Comparison of ENCODE assay signal across 37 cellular contexts in genomic region chr10:101436302-101436701, GRCh38.
"Had no signal": no experiment of that assay in that cellular context is flagged by ENCODE, and none has a peak within 500 bp of the region (broad histone marks: within the 10 kb centered on the region; RNA-seq: fewer than 3 reads in every experiment).

No MANE protein-coding gene starts in this region.

- H3K4me1 Mint-ChIP-seq: activated CD4-positive, alpha-beta T cell treated with anti-CD3 and anti-CD28 coated beads for 36 hours; activated CD4-positive, alpha-beta T cell treated with anti-CD3 and anti-CD28 coated beads, Interleukin-2, amount 10 ng/mL, durations not matched to agents 7 days and 5 days; activated CD8-positive, alpha-beta memory T cell treated with anti-CD3 and anti-CD28 coated beads, Interleukin-2, amount 10 ng/mL, durations not matched to agents 7 days and 5 days; activated naive CD4-positive, alpha-beta T cell treated with anti-CD3 and anti-CD28 coated beads, Interleukin-2, amount 10 ng/mL, durations not matched to agents 7 days and 5 days; activated naive CD4-positive, alpha-beta T cell treated with anti-CD3 and anti-CD28 coated beads, Interleukin-2, amount 50 U/mL, for 24 hours; activated naive CD8-positive, alpha-beta T cell treated with anti-CD3 and anti-CD28 coated beads, Interleukin-2, amount 50 U/mL, for 24 hours had no signal

- H3K9me3 Mint-ChIP-seq: activated CD4-positive, alpha-beta memory T cell treated with anti-CD3 and anti-CD28 coated beads, Interleukin-2, amount 10 ng/mL, durations not matched to agents 7 days and 5 days; activated CD4-positive, alpha-beta T cell treated with anti-CD3 and anti-CD28 coated beads, Interleukin-2, amount 10 ng/mL, durations not matched to agents 7 days and 5 days; activated naive CD4-positive, alpha-beta T cell treated with anti-CD3 and anti-CD28 coated beads, Interleukin-2, amount 10 ng/mL, durations not matched to agents 7 days and 5 days; activated naive CD4-positive, alpha-beta T cell treated with anti-CD3 and anti-CD28 coated beads, Interleukin-2, amount 50 U/mL, for 24 hours; activated naive CD8-positive, alpha-beta T cell treated with anti-CD3 and anti-CD28 coated beads, Interleukin-2, amount 10 ng/mL, durations not matched to agents 7 days and 5 days; activated naive CD8-positive, alpha-beta T cell treated with anti-CD3 and anti-CD28 coated beads, Interleukin-2, amount 50 U/mL, for 24 hours; activated T-cell treated with anti-CD3 and anti-CD28 coated beads, Interleukin-2, amount 50 U/mL, for 24 hours; activated T-helper 2 cell treated with anti-CD3 and anti-CD28 coated beads, Interferon-gamma antibody, Interleukin-2, Interleukin-4, amounts not matched to agents 10 μg/mL and 5 μg/mL and 100 μg/mL, durations not matched to agents 14 hours and 24 hours and 36 hours; brain; central memory CD8-positive, alpha-beta T cell; T-helper 2 cell treated with Interferon-gamma antibody and Interleukin-4, amounts not matched to agents 5 μg/mL and 100 μg/mL, for 36 hours had no signal

- DNase-seq: activated CD4-positive, alpha-beta memory T cell treated with anti-CD3 and anti-CD28 coated beads, Interleukin-2, amount 10 ng/mL, durations not matched to agents 7 days and 5 days; activated CD4-positive, alpha-beta T cell treated with anti-CD3 and anti-CD28 coated beads for 1 hour; activated CD4-positive, alpha-beta T cell treated with anti-CD3 and anti-CD28 coated beads for 36 hours; activated CD4-positive, alpha-beta T cell treated with anti-CD3 and anti-CD28 coated beads for 48 hours; activated CD4-positive, alpha-beta T cell treated with anti-CD3 and anti-CD28 coated beads, Interleukin-2, amount 10 ng/mL, durations not matched to agents 7 days and 5 days; activated CD4-positive, alpha-beta T cell treated with anti-CD3 and anti-CD28 coated beads, Interleukin-2, amount 50 U/mL, for 48 hours; activated CD4-positive, CD25-positive, alpha-beta regulatory T cell; activated CD8-positive, alpha-beta memory T cell treated with anti-CD3 and anti-CD28 coated beads for 24 hours; activated CD8-positive, alpha-beta memory T cell treated with anti-CD3 and anti-CD28 coated beads, Interleukin-2, amount 10 ng/mL, durations not matched to agents 7 days and 5 days; activated CD8-positive, alpha-beta memory T cell treated with anti-CD3 and anti-CD28 coated beads, Interleukin-2, amount 50 U/mL, for 48 hours; activated CD8-positive, alpha-beta T cell treated with anti-CD3 and anti-CD28 coated beads, Interleukin-2, amount 10 ng/mL, durations not matched to agents 7 days and 5 days; activated effector memory CD4-positive, alpha-beta T cell treated with Interleukin-2 at 50 U/mL for 16 hours; activated gamma-delta T cell; activated naive CD4-positive, alpha-beta T cell treated with anti-CD3 and anti-CD28 coated beads, Interleukin-2, amount 10 ng/mL, durations not matched to agents 7 days and 5 days; activated naive CD4-positive, alpha-beta T cell treated with Interleukin-2 at 50 U/mL for 16 hours; activated naive CD8-positive, alpha-beta T cell treated with anti-CD3 and anti-CD28 coated beads, Interleukin-2, amount 10 ng/mL, durations not matched to agents 7 days and 5 days; activated naive CD8-positive, alpha-beta T cell treated with anti-CD3 and anti-CD28 coated beads, Interleukin-2, amount 50 U/mL, for 24 hours; activated T-cell treated with anti-CD3 and anti-CD28 coated beads, Interleukin-2, amount 50 U/mL, for 24 hours; activated T-cell treated with anti-CD3 and anti-CD28 coated beads, Interleukin-2, amount 50 U/mL, for 48 hours; amygdala; anterior cingulate cortex; caudate nucleus; cerebellar nuclear complex; T-helper 17 cell; T-helper 9 cell had no signal

- H3K4me3 Mint-ChIP-seq: activated CD4-positive, alpha-beta memory T cell treated with anti-CD3 and anti-CD28 coated beads, Interleukin-2, amount 10 ng/mL, durations not matched to agents 7 days and 5 days; activated CD4-positive, alpha-beta T cell treated with anti-CD3 and anti-CD28 coated beads for 36 hours; activated CD4-positive, alpha-beta T cell treated with anti-CD3 and anti-CD28 coated beads, Interleukin-2, amount 10 ng/mL, durations not matched to agents 7 days and 5 days; activated CD8-positive, alpha-beta memory T cell treated with anti-CD3 and anti-CD28 coated beads, Interleukin-2, amount 10 ng/mL, durations not matched to agents 7 days and 5 days; activated CD8-positive, alpha-beta T cell treated with anti-CD3 and anti-CD28 coated beads, Interleukin-2, amount 10 ng/mL, durations not matched to agents 7 days and 5 days; activated naive CD4-positive, alpha-beta T cell treated with anti-CD3 and anti-CD28 coated beads, Interleukin-2, amount 10 ng/mL, durations not matched to agents 7 days and 5 days; activated naive CD4-positive, alpha-beta T cell treated with anti-CD3 and anti-CD28 coated beads, Interleukin-2, amount 50 U/mL, for 24 hours; activated naive CD8-positive, alpha-beta T cell; activated naive CD8-positive, alpha-beta T cell treated with anti-CD3 and anti-CD28 coated beads, Interleukin-2, amount 10 ng/mL, durations not matched to agents 7 days and 5 days; activated naive CD8-positive, alpha-beta T cell treated with anti-CD3 and anti-CD28 coated beads, Interleukin-2, amount 50 U/mL, for 24 hours; activated T-cell treated with anti-CD3 and anti-CD28 coated beads, Interleukin-2, amount 50 U/mL, for 24 hours; brain; central memory CD8-positive, alpha-beta T cell; T-helper 17 cell; T-helper 2 cell treated with Interferon-gamma antibody and Interleukin-4, amounts not matched to agents 5 μg/mL and 100 μg/mL, for 36 hours had no signal

- H3K9me3 ChIP-seq: ascending aorta had no signal

- H3K36me3 ChIP-seq: ascending aorta, cardiac muscle cell had no signal

- H3K27me3 ChIP-seq: ascending aorta, cardiac muscle cell had no signal

- H3K27me3 Mint-ChIP-seq: activated CD4-positive, alpha-beta memory T cell treated with anti-CD3 and anti-CD28 coated beads, Interleukin-2, amount 10 ng/mL, durations not matched to agents 7 days and 5 days; activated CD4-positive, alpha-beta T cell treated with anti-CD3 and anti-CD28 coated beads for 36 hours; activated CD4-positive, alpha-beta T cell treated with anti-CD3 and anti-CD28 coated beads, Interleukin-2, amount 10 ng/mL, durations not matched to agents 7 days and 5 days; activated CD8-positive, alpha-beta memory T cell treated with anti-CD3 and anti-CD28 coated beads, Interleukin-2, amount 10 ng/mL, durations not matched to agents 7 days and 5 days; activated naive CD4-positive, alpha-beta T cell treated with anti-CD3 and anti-CD28 coated beads, Interleukin-2, amount 10 ng/mL, durations not matched to agents 7 days and 5 days; activated naive CD4-positive, alpha-beta T cell treated with anti-CD3 and anti-CD28 coated beads, Interleukin-2, amount 50 U/mL, for 24 hours; activated naive CD8-positive, alpha-beta T cell; activated naive CD8-positive, alpha-beta T cell treated with anti-CD3 and anti-CD28 coated beads, Interleukin-2, amount 10 ng/mL, durations not matched to agents 7 days and 5 days; activated naive CD8-positive, alpha-beta T cell treated with anti-CD3 and anti-CD28 coated beads, Interleukin-2, amount 50 U/mL, for 24 hours; activated T-cell treated with anti-CD3 and anti-CD28 coated beads, Interleukin-2, amount 50 U/mL, for 24 hours; central memory CD8-positive, alpha-beta T cell; T-helper 17 cell had no signal

- FAIRE-seq: bronchial epithelial cell, TTC549 had no signal

- H3K4me3 ChIP-seq: ascending aorta, cardiac muscle cell had no signal

- H3K4me1 ChIP-seq: ascending aorta had no signal

- H3K27ac ChIP-seq: ascending aorta, cardiac muscle cell, VCaP had no signal

- H3K27ac Mint-ChIP-seq: activated CD4-positive, alpha-beta memory T cell treated with anti-CD3 and anti-CD28 coated beads, Interleukin-2, amount 10 ng/mL, durations not matched to agents 7 days and 5 days; activated CD4-positive, alpha-beta T cell treated with anti-CD3 and anti-CD28 coated beads for 36 hours; activated CD4-positive, alpha-beta T cell treated with anti-CD3 and anti-CD28 coated beads, Interleukin-2, amount 10 ng/mL, durations not matched to agents 7 days and 5 days; activated CD8-positive, alpha-beta memory T cell treated with anti-CD3 and anti-CD28 coated beads, Interleukin-2, amount 10 ng/mL, durations not matched to agents 7 days and 5 days; activated CD8-positive, alpha-beta T cell treated with anti-CD3 and anti-CD28 coated beads, Interleukin-2, amount 10 ng/mL, durations not matched to agents 7 days and 5 days; activated naive CD4-positive, alpha-beta T cell treated with anti-CD3 and anti-CD28 coated beads, Interleukin-2, amount 10 ng/mL, durations not matched to agents 7 days and 5 days; activated naive CD4-positive, alpha-beta T cell treated with anti-CD3 and anti-CD28 coated beads, Interleukin-2, amount 50 U/mL, for 24 hours; activated naive CD8-positive, alpha-beta T cell; activated naive CD8-positive, alpha-beta T cell treated with anti-CD3 and anti-CD28 coated beads, Interleukin-2, amount 10 ng/mL, durations not matched to agents 7 days and 5 days; activated naive CD8-positive, alpha-beta T cell treated with anti-CD3 and anti-CD28 coated beads, Interleukin-2, amount 50 U/mL, for 24 hours; activated T-cell treated with anti-CD3 and anti-CD28 coated beads, Interleukin-2, amount 50 U/mL, for 24 hours; activated T-helper 2 cell treated with anti-CD3 and anti-CD28 coated beads, Interferon-gamma antibody, Interleukin-2, Interleukin-4, amounts not matched to agents 10 μg/mL and 5 μg/mL and 100 μg/mL, durations not matched to agents 14 hours and 24 hours and 36 hours; brain; T-helper 17 cell; T-helper 2 cell treated with Interferon-gamma antibody and Interleukin-4, amounts not matched to agents 5 μg/mL and 100 μg/mL, for 36 hours had no signal

- ATAC-seq: activated CD4-positive, alpha-beta T cell treated with anti-CD3 and anti-CD28 coated beads for 36 hours; activated CD4-positive, CD25-positive, alpha-beta regulatory T cell treated with anti-CD3 and anti-CD28 coated beads, Interleukin-2, amount 50 U/mL, for 24 hours; activated CD8-positive, alpha-beta memory T cell treated with anti-CD3 and anti-CD28 coated beads, Interleukin-2, amount 10 ng/mL, durations not matched to agents 7 days and 5 days; activated CD8-positive, alpha-beta T cell treated with anti-CD3 and anti-CD28 coated beads, Interleukin-2, amount 10 ng/mL, durations not matched to agents 7 days and 5 days; activated naive CD8-positive, alpha-beta T cell treated with anti-CD3 and anti-CD28 coated beads, Interleukin-2, amount 50 U/mL, for 24 hours; T-helper 17 cell had no signal

- H3K36me3 Mint-ChIP-seq: activated CD8-positive, alpha-beta memory T cell treated with anti-CD3 and anti-CD28 coated beads, Interleukin-2, amount 10 ng/mL, durations not matched to agents 7 days and 5 days; activated naive CD4-positive, alpha-beta T cell treated with anti-CD3 and anti-CD28 coated beads, Interleukin-2, amount 10 ng/mL, durations not matched to agents 7 days and 5 days; activated naive CD8-positive, alpha-beta T cell; activated naive CD8-positive, alpha-beta T cell treated with anti-CD3 and anti-CD28 coated beads, Interleukin-2, amount 10 ng/mL, durations not matched to agents 7 days and 5 days had no signal
